Comparison of ENCODE assay signal across 14 cellular contexts in genomic region chr4:17561195-17561909, GRCh38. TPM values are rescaled to one million over a fixed set of nuclear protein-coding genes. Genes with fewer than 3 reads are reported as not detected.
A peak's percentile ranks its signal among the peaks of the same experiment; 100 is the strongest.
DNase-seq lines count a peak whose midpoint lies in the region; ATAC-seq, FAIRE-seq and TF ChIP-seq lines count a peak whose summit lies in the region.
"Had no signal": no experiment of that assay in that cellular context is flagged by ENCODE, and none has a peak within 500 bp of the region (broad histone marks: within the 10 kb centered on the region; RNA-seq: fewer than 3 reads in every experiment).

No MANE protein-coding gene starts in this region.

- intact Hi-C loops in MCF 10A (cut with micrococcal nuclease): no loop called here
- intact Hi-C loops in breast epithelium (cut with DNase I; ENCODE audit: low total_unique reads): no loop called here

- no peaks in the 10 kb centered on the region for H3K9me3 Mint-ChIP-seq in MCF 10A (ENCODE audit: unreplicated experiment)
- H3K9me3 Mint-ChIP-seq: activated T-cell treated with anti-CD3 and anti-CD28 coated beads, Interleukin-2, amount 50 U/mL, for 72 hours had no signal

- ATAC-seq in SK-N-SH treated with all-trans-retinoic acid at 6 μM for 48 hours (peak; percentile 97), HG02798 (IDR thresholded peaks at IDR 0.05; ENCODE audit: poor library complexity, unreplicated experiment) (no peak)
- ATAC-seq: activated T-cell treated with anti-CD3 and anti-CD28 coated beads, Interleukin-2, amount 50 U/mL, for 72 hours; stimulated activated naive CD8-positive, alpha-beta T cell treated with anti-CD3 and anti-CD28 coated beads, Interleukin-15, Interleukin-2, amounts not matched to agents 100 U/mL and 50 U/mL, for 24 hours had no signal

- no peaks in the 10 kb centered on the region for H3K4me1 ChIP-seq in breast epithelium
- H3K4me1 ChIP-seq: esophagus muscularis mucosa had no signal

- TF ChIP-seq CTCF in MCF 10A (IDR thresholded peaks at IDR 0.05; ENCODE audit: unreplicated experiment): no peak
- TF ChIP-seq CTCF in breast epithelium (IDR thresholded peaks at IDR 0.05): no peak
- TF ChIP-seq CTCF in fibroblast of mammary gland (conservative IDR thresholded peaks at IDR 0.05; ENCODE audit: control insufficient read depth, insufficient read depth, low read depth, low read length): no peak

- H3K36me3 Mint-ChIP-seq in MCF 10A (ENCODE audit: insufficient read depth, unreplicated experiment): no peaks in the 10 kb centered on the region

- CTCF ChIA-PET in MCF 10A (lab: Yijun Ruan, JAX): interaction anchor here (1.7 kb wide), 1 partner anchor 13 kb away, joined by 5 read pairs; no protein-coding TSS in a partner anchor

- H3K27me3 ChIP-seq in breast epithelium: no peaks in the 10 kb centered on the region
- H3K27me3 ChIP-seq: esophagus muscularis mucosa had no signal

- POLR2A ChIA-PET in MCF 10A (lab: Yijun Ruan, JAX): no interaction called here

- no peak for FAIRE-seq in urothelium cell line (lab: Jason Lieb, UNC)

- H3K27ac Mint-ChIP-seq in MCF 10A (ENCODE audit: low read depth, unreplicated experiment): no peak overlapping the region
- H3K27ac Mint-ChIP-seq: activated T-cell treated with anti-CD3 and anti-CD28 coated beads, Interleukin-2, amount 50 U/mL, for 72 hours had no signal

- H3K36me3 ChIP-seq in breast epithelium: no peaks in the 10 kb centered on the region
- H3K36me3 ChIP-seq: esophagus muscularis mucosa, WERI-Rb-1 had no signal

- DNase-seq in MCF 10A (ENCODE audit: unreplicated experiment) (peak; percentile 39), breast epithelium (ENCODE audit: low spot score in 2 of 2) (no peak), fibroblast of mammary gland (ENCODE audit: low read depth) (peak; percentile 93), urothelium cell line (ENCODE audit: low spot score) (peak; percentile 6), T-helper 9 cell (no peak)
- no peak for DNase-seq in stimulated activated naive CD4-positive, alpha-beta T cell treated with Interleukin-2 at 50 U/mL for 16 hours (lab: John Stamatoyannopoulos, UW)
- DNase-seq: activated T-cell treated with anti-CD3 and anti-CD28 coated beads, Interleukin-2, amount 50 U/mL, for 72 hours; NCI-H1930; stimulated activated naive CD8-positive, alpha-beta T cell treated with anti-CD3 and anti-CD28 coated beads, Interleukin-15, Interleukin-2, amounts not matched to agents 100 U/mL and 50 U/mL, for 24 hours; WERI-Rb-1 had no signal

- no peak overlapping the region for H3K27ac ChIP-seq in breast epithelium
- H3K27ac ChIP-seq: esophagus muscularis mucosa, PC-9, WERI-Rb-1 had no signal

- H3K27me3 Mint-ChIP-seq in MCF 10A (ENCODE audit: insufficient read depth, unreplicated experiment): no peaks in the 10 kb centered on the region

- no peak overlapping the region for H3K4me3 ChIP-seq in breast epithelium
- H3K4me3 ChIP-seq in fibroblast of mammary gland (ENCODE audit: control insufficient read depth, low read depth, low read length): no peak overlapping the region
- H3K4me3 ChIP-seq: esophagus muscularis mucosa, PC-9 had no signal

- no TSS peak for BruUV-seq in MCF 10A (replicated peaks; lab: Mats Ljungman, UMichigan)

- no peak for TF ChIP-seq POLR2A in breast epithelium (IDR thresholded peaks at IDR 0.05)

- H3K9me3 ChIP-seq in breast epithelium: no peaks in the 10 kb centered on the region
- H3K9me3 ChIP-seq: esophagus muscularis mucosa had no signal

- peaks cover 6% of the 10 kb centered on the region for H3K4me1 Mint-ChIP-seq in MCF 10A (ENCODE audit: insufficient read depth, unreplicated experiment)

- H3K4me3 Mint-ChIP-seq in MCF 10A (ENCODE audit: unreplicated experiment): no peak overlapping the region
- H3K4me3 Mint-ChIP-seq: activated T-cell treated with anti-CD3 and anti-CD28 coated beads, Interleukin-2, amount 50 U/mL, for 72 hours had no signal

TF ChIP-seq in SK-N-SH treated with all-trans-retinoic acid at 6 μM for 48 hours, 23 proteins besides CTCF, POLR2A, EP300 and RAD21:
- TF ChIP-seq TCF4 (CRISPR knock-in tag; IDR thresholded peaks at IDR 0.05; ENCODE audit: borderline replicate concordance): peak; percentile 62; the same call in 1 of the 2 replicates
- no peak for TF ChIP-seq ZFP30 (CRISPR knock-in tag; IDR thresholded peaks at IDR 0.05)
- TF ChIP-seq GLIS3 (CRISPR knock-in tag; IDR thresholded peaks at IDR 0.05): no peak
- no peak for TF ChIP-seq SNAI2 (CRISPR knock-in tag; IDR thresholded peaks at IDR 0.05)
- TF ChIP-seq TOX (CRISPR knock-in tag; IDR thresholded peaks at IDR 0.05; ENCODE audit: borderline replicate concordance): no peak
- TF ChIP-seq ZNF565 (CRISPR knock-in tag; conservative IDR thresholded peaks at IDR 0.05; ENCODE audit: low read depth): no peak
- TF ChIP-seq ZNF70 (CRISPR knock-in tag; IDR thresholded peaks at IDR 0.05): no peak

RNA-seq across cellular contexts. Expression of gene LAP3, which starts 15.6 kb away (rescaled TPM):
- 31.0 and 45.0 TPM in 2 replicates for total RNA-seq in MCF 10A (2022)
- 10 to 100 TPM; 72.4 to 93.4 (median 81.0) TPM for total RNA-seq in breast epithelium

RNA-seq across cellular contexts. Expression of gene CLRN2, which starts 46.4 kb away (rescaled TPM):
- not detected in 2 replicates for total RNA-seq in MCF 10A (2022)
- total RNA-seq in breast epithelium: not detected
- total RNA-seq: activated T-cell treated with anti-CD3 and anti-CD28 coated beads, Interleukin-2, amount 50 U/mL, for 72 hours; esophagus muscularis mucosa; PC-9 had no signal

RNA-seq across cellular contexts. Expression of gene QDPR, which starts 49.5 kb away (rescaled TPM):
- total RNA-seq in MCF 10A (2022): 35.2 and 39.2 TPM in 2 replicates
- total RNA-seq in breast epithelium: 10 to 100 TPM; 15.1 to 27.4 (median 18.9) TPM

RNA-seq across cellular contexts. Expression of gene MED28, which starts 53.1 kb away (rescaled TPM):
- total RNA-seq in MCF 10A (2022): 31.8 and 32.1 TPM in 2 replicates
- total RNA-seq in breast epithelium: 10 to 100 TPM; 13.8 to 22.8 (median 19.7) TPM

Comparison
In these comparisons a context has a peak if more than half of its experiments do, and no peak if none do; other contexts are left out.
1. DNase-seq: peak in MCF 10A (single experiment), fibroblast of mammary gland (single experiment) and urothelium cell line (single experiment); none in breast epithelium (0 of 2), stimulated activated naive CD4-positive, alpha-beta T cell treated with Interleukin-2 at 50 U/mL for 16 hours (single experiment) and T-helper 9 cell (single experiment).